ENCODE assay signal across 22 cellular contexts in the genomic region with DNA sequence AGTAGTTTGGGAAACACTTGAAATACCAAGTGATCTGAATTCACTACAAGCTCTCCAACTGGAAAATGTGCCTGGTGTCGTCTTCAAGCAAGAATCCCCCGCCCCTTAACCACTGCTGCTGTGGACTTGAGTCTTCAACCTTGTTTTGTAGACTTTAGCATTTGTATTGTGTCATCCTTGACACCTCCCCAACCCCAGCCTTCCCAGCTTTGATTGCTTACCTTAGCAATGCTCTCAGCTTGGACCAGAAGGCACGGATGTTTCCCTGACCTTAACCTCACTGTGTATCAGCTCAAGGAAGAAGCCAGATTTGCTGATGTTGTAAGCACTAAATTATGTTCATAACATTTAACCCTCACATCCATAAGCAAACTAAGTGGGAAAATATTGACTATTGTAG.
DNase-seq lines count a peak whose midpoint lies in the region; ATAC-seq and TF ChIP-seq lines count a peak whose summit lies in the region.
"Had no signal": no experiment of that assay in that cellular context is flagged by ENCODE, and none has a peak within 500 bp of the region (broad histone marks: within the 10 kb centered on the region; RNA-seq: fewer than 3 reads in every experiment).

No MANE protein-coding gene starts in this region.

- H3K4me3 ChIP-seq in fibroblast of villous mesenchyme (ENCODE audit: low read depth, low read length) (no peak overlapping the region), mucosa of descending colon (no peak overlapping the region), esophagus squamous epithelium (no peak overlapping the region)
- H3K4me3 ChIP-seq: Peyer's patch had no signal

- DNase-seq in DMS53 (lab: John Stamatoyannopoulos, UW) (peak; percentile 2), DMS53 treated with DMSO at 0.1 percent for 48 hours (lab: John Stamatoyannopoulos, UW; ENCODE audit: unreplicated experiment) (no peak), fibroblast of villous mesenchyme (ENCODE audit: low read depth) (peak; percentile 94), mucosa of descending colon (no peak), CD1c-positive myeloid dendritic cell (ENCODE audit: extremely low spot score) (no peak), esophagus squamous epithelium (lab: John Stamatoyannopoulos, UW) (no peak)
- DNase-seq: cerebellar nuclear complex; DND-41; effector CD8-positive, alpha-beta T cell; GOT3; NCI-H1092 treated with DMSO at 0.1 percent for 48 hours; NCI-H510A; NK-92 treated with Interleukin-12 subunit alpha and Interleukin-12 subunit beta, amount 100 ng/mL, for 24 hours; posterior cingulate gyrus; stimulated activated CD4-positive, alpha-beta T cell treated with anti-CD3 and anti-CD28 coated beads, Interleukin-2, amount 100 ng/mL, for 24 hours; T-cell had no signal

- TF ChIP-seq CTCF in fibroblast of villous mesenchyme (IDR thresholded peaks at IDR 0.05; ENCODE audit: insufficient read depth, low read depth, low read length): no peak
- no peak for TF ChIP-seq CTCF in mucosa of descending colon (IDR thresholded peaks at IDR 0.05)
- no peak for TF ChIP-seq CTCF in esophagus squamous epithelium (IDR thresholded peaks at IDR 0.05)

- TF ChIP-seq POLR2A in esophagus squamous epithelium (IDR thresholded peaks at IDR 0.05): no peak

- H3K4me1 ChIP-seq in mucosa of descending colon (ENCODE audit: low read depth) (peaks cover 17% of the 10 kb centered on the region), esophagus squamous epithelium (peaks cover 6 to 76% (median 29%) of the 10 kb centered on the region in 3 donors)

- H3K9me3 ChIP-seq in mucosa of descending colon (no peaks in the 10 kb centered on the region), esophagus squamous epithelium (no peaks in the 10 kb centered on the region)
- H3K9me3 ChIP-seq: Peyer's patch had no signal

- no peak overlapping the region for H3K27ac ChIP-seq in esophagus squamous epithelium
- H3K27ac ChIP-seq: 22Rv1, Peyer's patch had no signal

- WGBS in esophagus squamous epithelium, 2 donors: 51 to 70% methylated on average over 3 of the region's 3 CpGs

- no peaks in the 10 kb centered on the region for H3K27me3 ChIP-seq in esophagus squamous epithelium
- H3K27me3 ChIP-seq: Peyer's patch had no signal

- intact Hi-C loops in mucosa of descending colon (cut with DNase I, micrococcal nuclease): loop anchor here in 1 of 2 donors (10.0 kb wide), 1 partner anchor 50 kb away; no protein-coding TSS in a partner anchor
- intact Hi-C loops in esophagus squamous epithelium (cut with DNase I): no loop called here

- peak; percentile 35 for ATAC-seq in mucosa of descending colon
- no peak for ATAC-seq in HG03342 (IDR thresholded peaks at IDR 0.05; ENCODE audit: unreplicated experiment)
- no peak for ATAC-seq in GM19351 (IDR thresholded peaks at IDR 0.05; ENCODE audit: unreplicated experiment)
- ATAC-seq: natural killer cell treated with Interleukin-12 subunit alpha and Interleukin-12 subunit beta and Interleukin-15 and Interleukin-18, amount 100 ng/mL, for 72 hours; stimulated activated memory B cell treated with anti-CD40 and anti-IgM and Interleukin-4, amounts not matched to agents 10 μg/mL and 1 μg/mL and 100 μg/mL, for 72 hours; T-cell had no signal

- no peaks in the 10 kb centered on the region for H3K36me3 ChIP-seq in mucosa of descending colon (ENCODE audit: low read depth)
- no peaks in the 10 kb centered on the region for H3K36me3 ChIP-seq in esophagus squamous epithelium
- H3K36me3 ChIP-seq: Peyer's patch had no signal

Comparison
In these comparisons a context has a peak if more than half of its experiments do, and no peak if none do; other contexts are left out.
1. DNase-seq: peak in DMS53 (single experiment) and fibroblast of villous mesenchyme (single experiment); none in DMS53 treated with DMSO at 0.1 percent for 48 hours (single experiment), mucosa of descending colon (0 of 3), CD1c-positive myeloid dendritic cell (single experiment) and esophagus squamous epithelium (single experiment).